ENCODE assay signal across 1 cellular context in the genomic region with DNA sequence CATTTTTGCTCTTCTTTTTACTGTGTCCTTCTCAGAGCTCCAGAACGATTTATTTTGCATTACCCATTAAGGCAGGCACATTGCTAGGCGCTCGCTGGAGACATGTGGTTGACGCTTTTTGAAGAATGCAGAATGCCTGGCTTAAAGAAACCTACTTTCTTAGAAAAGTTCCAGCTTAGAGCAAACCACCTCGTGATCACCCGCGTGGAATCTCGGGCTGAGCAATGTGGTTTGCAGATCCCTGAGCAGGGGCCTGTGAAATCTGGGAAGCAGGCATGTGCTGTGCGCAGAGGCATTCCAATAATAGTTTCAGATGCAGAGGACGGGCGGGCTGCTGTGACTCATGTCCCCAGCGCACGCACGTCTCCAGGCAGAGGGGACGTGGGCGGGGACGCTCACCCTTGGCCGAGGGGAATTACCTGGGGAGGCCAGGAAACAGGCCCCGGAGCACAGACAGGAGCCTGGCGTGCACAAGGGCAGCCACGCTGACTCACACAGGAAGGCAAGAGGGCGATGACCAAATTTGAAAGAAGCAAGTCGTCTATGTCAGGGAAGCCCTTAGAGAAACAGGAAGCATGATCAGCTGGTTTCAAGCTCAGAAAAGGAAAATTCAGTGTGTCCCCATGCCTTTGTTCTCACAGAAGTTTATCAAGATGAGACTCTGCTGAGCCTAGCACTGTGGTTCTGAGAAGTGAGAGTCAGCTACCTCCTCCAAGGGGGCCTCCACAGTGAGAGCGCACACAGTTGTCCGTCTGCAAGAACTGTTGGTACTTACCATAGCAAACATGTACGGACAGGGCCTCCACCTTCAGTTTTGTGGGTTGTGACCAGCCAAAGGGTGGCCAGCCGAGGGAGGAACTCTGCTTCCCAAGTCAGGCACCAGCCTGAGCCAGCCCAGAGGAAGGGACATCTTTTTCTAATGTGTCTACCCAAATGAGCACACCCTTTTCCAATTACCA.
TF ChIP-seq lines count a peak whose summit lies in the region.

No MANE protein-coding gene starts in this region.

TF ChIP-seq in HepG2, 621 proteins besides CTCF, POLR2A, EP300 and RAD21 (continued from another document and continues in another):
- TF ChIP-seq ZNF619 (CRISPR knock-in tag; IDR thresholded peaks at IDR 0.05), result no peak
- no peak for TF ChIP-seq ZNF33B (CRISPR knock-in tag; IDR thresholded peaks at IDR 0.05)
- TF ChIP-seq MAFG (CRISPR knock-in tag; IDR thresholded peaks at IDR 0.05), result no peak
- TF ChIP-seq LCORL (IDR thresholded peaks at IDR 0.05), result no peak
- TF ChIP-seq LCORL (CRISPR knock-in tag; IDR thresholded peaks at IDR 0.05), result peak; percentile 91
- TF ChIP-seq, protein P1, sequence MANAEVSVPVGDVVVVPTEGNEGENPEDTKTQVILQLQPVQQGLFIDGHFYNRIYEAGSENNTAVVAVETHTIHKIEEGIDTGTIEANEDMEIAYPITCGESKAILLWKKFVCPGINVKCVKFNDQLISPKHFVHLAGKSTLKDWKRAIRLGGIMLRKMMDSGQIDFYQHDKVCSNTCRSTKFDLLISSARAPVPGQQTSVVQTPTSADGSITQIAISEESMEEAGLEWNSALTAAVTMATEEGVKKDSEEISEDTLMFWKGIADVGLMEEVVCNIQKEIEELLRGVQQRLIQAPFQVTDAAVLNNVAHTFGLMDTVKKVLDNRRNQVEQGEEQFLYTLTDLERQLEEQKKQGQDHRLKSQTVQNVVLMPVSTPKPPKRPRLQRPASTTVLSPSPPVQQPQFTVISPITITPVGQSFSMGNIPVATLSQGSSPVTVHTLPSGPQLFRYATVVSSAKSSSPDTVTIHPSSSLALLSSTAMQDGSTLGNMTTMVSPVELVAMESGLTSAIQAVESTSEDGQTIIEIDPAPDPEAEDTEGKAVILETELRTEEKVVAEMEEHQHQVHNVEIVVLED (CRISPR knock-in tag; IDR thresholded peaks at IDR 0.05; ENCODE audit: borderline replicate concordance), result peak; percentile 72
- TF ChIP-seq, protein P2, sequence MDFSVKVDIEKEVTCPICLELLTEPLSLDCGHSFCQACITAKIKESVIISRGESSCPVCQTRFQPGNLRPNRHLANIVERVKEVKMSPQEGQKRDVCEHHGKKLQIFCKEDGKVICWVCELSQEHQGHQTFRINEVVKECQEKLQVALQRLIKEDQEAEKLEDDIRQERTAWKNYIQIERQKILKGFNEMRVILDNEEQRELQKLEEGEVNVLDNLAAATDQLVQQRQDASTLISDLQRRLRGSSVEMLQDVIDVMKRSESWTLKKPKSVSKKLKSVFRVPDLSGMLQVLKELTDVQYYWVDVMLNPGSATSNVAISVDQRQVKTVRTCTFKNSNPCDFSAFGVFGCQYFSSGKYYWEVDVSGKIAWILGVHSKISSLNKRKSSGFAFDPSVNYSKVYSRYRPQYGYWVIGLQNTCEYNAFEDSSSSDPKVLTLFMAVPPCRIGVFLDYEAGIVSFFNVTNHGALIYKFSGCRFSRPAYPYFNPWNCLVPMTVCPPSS (IDR thresholded peaks at IDR 0.05), result no peak
- no peak for TF ChIP-seq MIER2 (CRISPR knock-in tag; IDR thresholded peaks at IDR 0.05)
- no peak for TF ChIP-seq RBM39 (IDR thresholded peaks at IDR 0.05; ENCODE audit: low read depth, low read length, poor library complexity, severe bottlenecking)
- TF ChIP-seq MIER3 (CRISPR knock-in tag; IDR thresholded peaks at IDR 0.05; ENCODE audit: borderline replicate concordance), result peak; percentile 47; the same call in 1 of the 2 replicates
- no peak for TF ChIP-seq MIXL1 (CRISPR knock-in tag; IDR thresholded peaks at IDR 0.05)
- 0 out of 2 replicates have a peak, but pooled peaks have one; percentile 17 for TF ChIP-seq YEATS2 (CRISPR knock-in tag; IDR thresholded peaks at IDR 0.05; ENCODE audit: borderline replicate concordance)
- peak; percentile 77; the same call in 1 of the 2 replicates for TF ChIP-seq ZNF816 (CRISPR knock-in tag; IDR thresholded peaks at IDR 0.05; ENCODE audit: borderline replicate concordance)
- TF ChIP-seq ZNF253 (CRISPR knock-in tag; IDR thresholded peaks at IDR 0.05; ENCODE audit: borderline replicate concordance), result 0 out of 2 replicates have a peak, but pooled peaks have one; percentile 74
- TF ChIP-seq, protein P3, sequence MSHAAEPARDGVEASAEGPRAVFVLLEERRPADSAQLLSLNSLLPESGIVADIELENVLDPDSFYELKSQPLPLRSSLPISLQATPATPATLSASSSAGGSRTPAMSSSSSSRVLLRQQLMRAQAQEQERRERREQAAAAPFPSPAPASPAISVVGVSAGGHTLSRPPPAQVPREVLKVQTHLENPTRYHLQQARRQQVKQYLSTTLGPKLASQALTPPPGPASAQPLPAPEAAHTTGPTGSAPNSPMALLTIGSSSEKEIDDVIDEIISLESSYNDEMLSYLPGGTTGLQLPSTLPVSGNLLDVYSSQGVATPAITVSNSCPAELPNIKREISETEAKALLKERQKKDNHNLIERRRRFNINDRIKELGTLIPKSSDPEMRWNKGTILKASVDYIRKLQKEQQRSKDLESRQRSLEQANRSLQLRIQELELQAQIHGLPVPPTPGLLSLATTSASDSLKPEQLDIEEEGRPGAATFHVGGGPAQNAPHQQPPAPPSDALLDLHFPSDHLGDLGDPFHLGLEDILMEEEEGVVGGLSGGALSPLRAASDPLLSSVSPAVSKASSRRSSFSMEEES (CRISPR knock-in tag; IDR thresholded peaks at IDR 0.05), result peak; percentile 48; the same call in 1 of the 2 replicates
- no peak for TF ChIP-seq ZFP1 (CRISPR knock-in tag; IDR thresholded peaks at IDR 0.05)
- TF ChIP-seq ZNF335 (CRISPR knock-in tag; IDR thresholded peaks at IDR 0.05), result peak; percentile 89
- no peak for TF ChIP-seq ATAD3A (CRISPR knock-in tag; IDR thresholded peaks at IDR 0.05)
- TF ChIP-seq HMG20A (CRISPR knock-in tag; IDR thresholded peaks at IDR 0.05; ENCODE audit: borderline replicate concordance), result peak; percentile 31; the same call in 1 of the 2 replicates
- TF ChIP-seq, protein P4, sequence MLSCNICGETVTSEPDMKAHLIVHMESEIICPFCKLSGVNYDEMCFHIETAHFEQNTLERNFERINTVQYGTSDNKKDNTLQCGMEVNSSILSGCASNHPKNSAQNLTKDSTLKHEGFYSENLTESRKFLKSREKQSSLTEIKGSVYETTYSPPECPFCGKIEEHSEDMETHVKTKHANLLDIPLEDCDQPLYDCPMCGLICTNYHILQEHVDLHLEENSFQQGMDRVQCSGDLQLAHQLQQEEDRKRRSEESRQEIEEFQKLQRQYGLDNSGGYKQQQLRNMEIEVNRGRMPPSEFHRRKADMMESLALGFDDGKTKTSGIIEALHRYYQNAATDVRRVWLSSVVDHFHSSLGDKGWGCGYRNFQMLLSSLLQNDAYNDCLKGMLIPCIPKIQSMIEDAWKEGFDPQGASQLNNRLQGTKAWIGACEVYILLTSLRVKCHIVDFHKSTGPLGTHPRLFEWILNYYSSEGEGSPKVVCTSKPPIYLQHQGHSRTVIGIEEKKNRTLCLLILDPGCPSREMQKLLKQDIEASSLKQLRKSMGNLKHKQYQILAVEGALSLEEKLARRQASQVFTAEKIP (CRISPR knock-in tag; IDR thresholded peaks at IDR 0.05; ENCODE audit: borderline replicate concordance), result no peak
- TF ChIP-seq, protein P5, sequence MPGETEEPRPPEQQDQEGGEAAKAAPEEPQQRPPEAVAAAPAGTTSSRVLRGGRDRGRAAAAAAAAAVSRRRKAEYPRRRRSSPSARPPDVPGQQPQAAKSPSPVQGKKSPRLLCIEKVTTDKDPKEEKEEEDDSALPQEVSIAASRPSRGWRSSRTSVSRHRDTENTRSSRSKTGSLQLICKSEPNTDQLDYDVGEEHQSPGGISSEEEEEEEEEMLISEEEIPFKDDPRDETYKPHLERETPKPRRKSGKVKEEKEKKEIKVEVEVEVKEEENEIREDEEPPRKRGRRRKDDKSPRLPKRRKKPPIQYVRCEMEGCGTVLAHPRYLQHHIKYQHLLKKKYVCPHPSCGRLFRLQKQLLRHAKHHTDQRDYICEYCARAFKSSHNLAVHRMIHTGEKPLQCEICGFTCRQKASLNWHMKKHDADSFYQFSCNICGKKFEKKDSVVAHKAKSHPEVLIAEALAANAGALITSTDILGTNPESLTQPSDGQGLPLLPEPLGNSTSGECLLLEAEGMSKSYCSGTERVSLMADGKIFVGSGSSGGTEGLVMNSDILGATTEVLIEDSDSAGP (CRISPR knock-in tag; IDR thresholded peaks at IDR 0.05; ENCODE audit: borderline replicate concordance), result peak; percentile 45; the same call in 1 of the 2 replicates
- TF ChIP-seq BRCA1 (CRISPR knock-in tag; IDR thresholded peaks at IDR 0.05), result no peak
- TF ChIP-seq GFI1 (CRISPR knock-in tag; IDR thresholded peaks at IDR 0.05; ENCODE audit: borderline replicate concordance), result peak; percentile 43; the same call in 1 of the 2 replicates
- TF ChIP-seq IRF9 (CRISPR knock-in tag; IDR thresholded peaks at IDR 0.05; ENCODE audit: borderline replicate concordance), result peak; percentile 79
- TF ChIP-seq CENPBD1 (CRISPR knock-in tag; IDR thresholded peaks at IDR 0.05; ENCODE audit: borderline replicate concordance, low read depth), result no peak
- TF ChIP-seq, protein P6, sequence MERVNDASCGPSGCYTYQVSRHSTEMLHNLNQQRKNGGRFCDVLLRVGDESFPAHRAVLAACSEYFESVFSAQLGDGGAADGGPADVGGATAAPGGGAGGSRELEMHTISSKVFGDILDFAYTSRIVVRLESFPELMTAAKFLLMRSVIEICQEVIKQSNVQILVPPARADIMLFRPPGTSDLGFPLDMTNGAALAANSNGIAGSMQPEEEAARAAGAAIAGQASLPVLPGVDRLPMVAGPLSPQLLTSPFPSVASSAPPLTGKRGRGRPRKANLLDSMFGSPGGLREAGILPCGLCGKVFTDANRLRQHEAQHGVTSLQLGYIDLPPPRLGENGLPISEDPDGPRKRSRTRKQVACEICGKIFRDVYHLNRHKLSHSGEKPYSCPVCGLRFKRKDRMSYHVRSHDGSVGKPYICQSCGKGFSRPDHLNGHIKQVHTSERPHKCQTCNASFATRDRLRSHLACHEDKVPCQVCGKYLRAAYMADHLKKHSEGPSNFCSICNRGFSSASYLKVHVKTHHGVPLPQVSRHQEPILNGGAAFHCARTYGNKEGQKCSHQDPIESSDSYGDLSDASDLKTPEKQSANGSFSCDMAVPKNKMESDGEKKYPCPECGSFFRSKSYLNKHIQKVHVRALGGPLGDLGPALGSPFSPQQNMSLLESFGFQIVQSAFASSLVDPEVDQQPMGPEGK (CRISPR knock-in tag; IDR thresholded peaks at IDR 0.05), result peak; percentile 79
- TF ChIP-seq PPARG (CRISPR knock-in tag; conservative IDR thresholded peaks at IDR 0.05), result no peak; the same call in 1 of the 2 replicates
- peak; percentile 72 for TF ChIP-seq RARA (CRISPR knock-in tag; IDR thresholded peaks at IDR 0.05)
- no peak for TF ChIP-seq PTBP1 (IDR thresholded peaks at IDR 0.05; ENCODE audit: low read depth, low read length, poor library complexity, severe bottlenecking)
- TF ChIP-seq SKIL (CRISPR knock-in tag; IDR thresholded peaks at IDR 0.05; ENCODE audit: borderline replicate concordance), result peak; percentile 36; the same call in 1 of the 2 replicates
- 0 out of 2 replicates have a peak, but pooled peaks have one; percentile 22 for TF ChIP-seq CENPT (CRISPR knock-in tag; IDR thresholded peaks at IDR 0.05; ENCODE audit: low read depth)
- peak; percentile 57; the same call in 1 of the 2 replicates for TF ChIP-seq TARDBP (CRISPR knock-in tag; IDR thresholded peaks at IDR 0.05)
- peak; percentile 77 for TF ChIP-seq HIVEP1 (CRISPR knock-in tag; IDR thresholded peaks at IDR 0.05)
- no peak for TF ChIP-seq ZNF207 (IDR thresholded peaks at IDR 0.05; ENCODE audit: borderline replicate concordance)
- TF ChIP-seq MED1 (CRISPR knock-in tag; IDR thresholded peaks at IDR 0.05), result peak; percentile 75
